ENCODE assay signal across 17 cellular contexts in the genomic region with DNA sequence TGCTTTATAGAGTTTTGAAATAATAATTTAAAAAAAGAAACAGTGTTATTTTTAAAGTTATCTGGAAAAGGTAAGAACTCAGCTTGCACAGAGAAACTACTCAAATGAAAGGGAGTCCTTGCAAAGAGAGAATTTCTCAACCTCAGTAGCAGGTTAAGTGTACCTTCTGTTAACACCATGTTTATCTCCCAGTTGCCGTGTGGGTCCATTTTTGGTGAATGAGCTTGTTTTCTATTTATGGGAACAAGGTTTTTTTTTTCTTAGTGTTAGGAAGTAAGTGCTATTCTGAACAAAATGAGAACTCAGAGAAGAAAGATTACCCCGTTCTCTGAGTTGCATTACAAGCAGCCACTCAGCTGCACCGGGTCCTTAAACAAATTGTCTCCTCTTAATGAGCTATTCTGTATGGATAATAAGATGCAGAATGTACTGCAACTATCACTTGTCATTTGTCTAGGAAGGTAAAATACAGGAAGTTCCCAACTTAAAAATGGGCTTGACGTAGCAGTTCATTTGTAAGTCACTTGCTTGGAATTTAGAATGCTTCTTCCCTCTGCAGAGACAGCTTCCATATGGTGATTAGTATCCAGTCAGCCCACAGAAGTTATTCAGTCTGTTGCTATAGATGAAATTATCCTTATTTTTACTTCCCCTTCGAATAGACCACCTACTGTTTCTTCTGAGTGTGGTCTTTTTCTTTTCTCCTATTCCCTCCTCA.
DNase-seq lines count a peak whose midpoint lies in the region; ATAC-seq, FAIRE-seq and TF ChIP-seq lines count a peak whose summit lies in the region.
"Had no signal": no experiment of that assay in that cellular context is flagged by ENCODE, and none has a peak within 500 bp of the region (broad histone marks: within the 10 kb centered on the region; RNA-seq: fewer than 3 reads in every experiment).

No MANE protein-coding gene starts in this region.

- H3K27me3 ChIP-seq in astrocyte (ENCODE audit: insufficient read depth, low read length) = no peaks in the 10 kb centered on the region
- H3K27me3 ChIP-seq: pancreas had no signal

- peaks cover 36% of the 10 kb centered on the region for H3K4me1 Mint-ChIP-seq in astrocyte (ENCODE audit: low read depth, unreplicated experiment)
- H3K4me1 Mint-ChIP-seq in osteocyte (ENCODE audit: unreplicated experiment) = peaks cover 52% of the 10 kb centered on the region
- H3K4me1 Mint-ChIP-seq: activated naive CD4-positive, alpha-beta T cell treated with anti-CD3 and anti-CD28 coated beads, Interleukin-2, amount 50 U/mL, for 24 hours; stimulated activated effector memory CD8-positive, alpha-beta T cell treated with anti-CD3 and anti-CD28 coated beads, Interleukin-12 subunit alpha, Interleukin-12 subunit beta, amount 100 ng/mL, for 72 hours had no signal

- H3K27ac Mint-ChIP-seq in astrocyte (ENCODE audit: unreplicated experiment) = peak overlapping the region; percentile 60
- H3K27ac Mint-ChIP-seq in osteocyte (ENCODE audit: unreplicated experiment) = peak overlapping the region; percentile 76
- H3K27ac Mint-ChIP-seq: activated naive CD4-positive, alpha-beta T cell treated with anti-CD3 and anti-CD28 coated beads, Interleukin-2, amount 50 U/mL, for 24 hours; dendritic cell treated with granulocyte-macrophage colony-stimulating factor and Interleukin-4, amounts not matched to agents 40 ng/mL and 50 ng/mL, for 4 days; stimulated activated effector memory CD8-positive, alpha-beta T cell treated with anti-CD3 and anti-CD28 coated beads, Interleukin-12 subunit alpha, Interleukin-12 subunit beta, amount 100 ng/mL, for 72 hours had no signal

- no peaks in the 10 kb centered on the region for H3K36me3 Mint-ChIP-seq in astrocyte (ENCODE audit: low read depth, unreplicated experiment)
- peaks cover 2% of the 10 kb centered on the region for H3K36me3 Mint-ChIP-seq in osteocyte (ENCODE audit: unreplicated experiment)
- H3K36me3 Mint-ChIP-seq: activated naive CD4-positive, alpha-beta T cell treated with anti-CD3 and anti-CD28 coated beads, Interleukin-2, amount 50 U/mL, for 24 hours; stimulated activated effector memory CD8-positive, alpha-beta T cell treated with anti-CD3 and anti-CD28 coated beads, Interleukin-12 subunit alpha, Interleukin-12 subunit beta, amount 100 ng/mL, for 72 hours had no signal

- H3K4me3 ChIP-seq in astrocyte (ENCODE audit: insufficient read depth, low read depth, low read length) = no peak overlapping the region
- H3K4me3 ChIP-seq: lung, pancreas had no signal

- POLR2A ChIA-PET in HEK293T (lab: Yijun Ruan, JAX) = no interaction called here

- H3K79me2 ChIP-seq in astrocyte (ENCODE audit: insufficient read depth, low read length) = no peaks in the 10 kb centered on the region

- intact Hi-C loops in Right ventricle myocardium superior (cut with DNase I) = no loop called here

- H4K20me1 ChIP-seq in astrocyte (ENCODE audit: insufficient read depth, low read length) = no peaks in the 10 kb centered on the region

- H3K27ac ChIP-seq in astrocyte (ENCODE audit: low read depth, low read length) = peak overlapping the region; percentile 84
- H3K27ac ChIP-seq: pancreas had no signal

- H3K4me3 Mint-ChIP-seq in astrocyte (ENCODE audit: unreplicated experiment) = no peak overlapping the region
- H3K4me3 Mint-ChIP-seq in osteocyte (ENCODE audit: unreplicated experiment) = no peak overlapping the region
- H3K4me3 Mint-ChIP-seq: activated naive CD4-positive, alpha-beta T cell treated with anti-CD3 and anti-CD28 coated beads, Interleukin-2, amount 50 U/mL, for 24 hours; dendritic cell treated with granulocyte-macrophage colony-stimulating factor and Interleukin-4, amounts not matched to agents 40 ng/mL and 50 ng/mL, for 4 days; stimulated activated effector memory CD8-positive, alpha-beta T cell treated with anti-CD3 and anti-CD28 coated beads, Interleukin-12 subunit alpha, Interleukin-12 subunit beta, amount 100 ng/mL, for 72 hours had no signal

- H3K9me3 ChIP-seq in astrocyte (ENCODE audit: insufficient read depth, low read depth, low read length) = peaks cover 4% of the 10 kb centered on the region
- H3K9me3 ChIP-seq: pancreas had no signal

- TF ChIP-seq CTCF in astrocyte (IDR thresholded peaks at IDR 0.05; ENCODE audit: insufficient read depth, low read depth, low read length) = no peak
- TF ChIP-seq CTCF in osteocyte (IDR thresholded peaks at IDR 0.05) = no peak

- H3K9ac ChIP-seq in astrocyte (ENCODE audit: low read length) = peak overlapping the region; percentile 50

- H2AFZ ChIP-seq in astrocyte (ENCODE audit: low read depth, low read length) = peak overlapping the region; percentile 2

- peak; percentile 17 for FAIRE-seq in astrocyte (lab: Jason Lieb, UNC)
- FAIRE-seq: pancreas had no signal

- peaks cover 3% of the 10 kb centered on the region for H3K9me3 Mint-ChIP-seq in astrocyte (ENCODE audit: unreplicated experiment)
- H3K9me3 Mint-ChIP-seq in osteocyte (ENCODE audit: unreplicated experiment) = peaks cover 6% of the 10 kb centered on the region
- H3K9me3 Mint-ChIP-seq: activated naive CD4-positive, alpha-beta T cell treated with anti-CD3 and anti-CD28 coated beads, Interleukin-2, amount 50 U/mL, for 24 hours; dendritic cell treated with granulocyte-macrophage colony-stimulating factor and Interleukin-4, amounts not matched to agents 40 ng/mL and 50 ng/mL, for 4 days; stimulated activated effector memory CD8-positive, alpha-beta T cell treated with anti-CD3 and anti-CD28 coated beads, Interleukin-12 subunit alpha, Interleukin-12 subunit beta, amount 100 ng/mL, for 72 hours had no signal

- ATAC-seq in Right ventricle myocardium superior (ENCODE audit: poor library complexity) (peak; percentile 67), HG03460 (IDR thresholded peaks at IDR 0.05; ENCODE audit: unreplicated experiment) (no peak)
- ATAC-seq: pancreas; stimulated activated effector memory CD8-positive, alpha-beta T cell treated with anti-CD3 and anti-CD28 coated beads, Interleukin-12 subunit alpha, Interleukin-12 subunit beta, amount 100 ng/mL, for 72 hours had no signal

- H3K27me3 Mint-ChIP-seq in astrocyte (ENCODE audit: low read depth, unreplicated experiment) (no peaks in the 10 kb centered on the region), osteocyte (ENCODE audit: unreplicated experiment) (no peaks in the 10 kb centered on the region)

- CTCF ChIA-PET in HEK293T (lab: Yijun Ruan, JAX) = interaction anchor here (1.1 kb wide), 1 partner anchor 12 kb away, joined by 3 read pairs; no protein-coding TSS in a partner anchor

- no peaks in the 10 kb centered on the region for H3K36me3 ChIP-seq in astrocyte (ENCODE audit: insufficient read depth, low read length)
- H3K36me3 ChIP-seq: pancreas had no signal

- DNase-seq in EL (peak; percentile 69), astrocyte (ENCODE audit: low read depth) (peak; percentile 94), Right ventricle myocardium superior (no peak), osteocyte (ENCODE audit: extremely low spot score, unreplicated experiment) (no peak), HEK293T (ENCODE audit: extremely low spot score) (no peak), NCI-H2171 treated with DMSO at 0.1 percent for 48 hours (lab: John Stamatoyannopoulos, UW) (no peak), ureter (ENCODE audit: low spot score) (no peak)
- DNase-seq: C1 segment of cervical spinal cord; glutamatergic neuron; NCI-H69; pancreas; stimulated activated CD4-positive, alpha-beta T cell treated with anti-CD3 and anti-CD28 coated beads, Interleukin-2, amount 100 ng/mL, for 24 hours had no signal

- H3K4me1 ChIP-seq in astrocyte (ENCODE audit: insufficient read depth, low read length) = peaks cover 28% of the 10 kb centered on the region
- H3K4me1 ChIP-seq: pancreas had no signal

- H3K4me2 ChIP-seq in astrocyte (ENCODE audit: low read length) = peak overlapping the region; percentile 73

TF ChIP-seq in HEK293T, 16 proteins besides CTCF, POLR2A, EP300 and RAD21:
- TF ChIP-seq SP1 (IDR thresholded peaks at IDR 0.05) (no peak), HDGF (IDR thresholded peaks at IDR 0.05; ENCODE audit: borderline replicate concordance) (no peak), NFRKB (IDR thresholded peaks at IDR 0.05) (no peak), FOXK2 (IDR thresholded peaks at IDR 0.05) (no peak), LEF1 (IDR thresholded peaks at IDR 0.05; ENCODE audit: borderline replicate concordance) (no peak), ARNT (IDR thresholded peaks at IDR 0.05) (no peak), CTBP1 (IDR thresholded peaks at IDR 0.05; ENCODE audit: borderline replicate concordance) (no peak), BHLHE40 (IDR thresholded peaks at IDR 0.05; ENCODE audit: borderline replicate concordance) (no peak)
TF ChIP-seq in HEK293T: peak in this region for 0.

Comparison
In these comparisons a context has a peak if more than half of its experiments do, and no peak if none do; other contexts are left out.
1. DNase-seq: peak in EL (single experiment) and astrocyte (single experiment); none in Right ventricle myocardium superior (single experiment), osteocyte (single experiment), HEK293T (single experiment), NCI-H2171 treated with DMSO at 0.1 percent for 48 hours (single experiment) and ureter (single experiment).